In genomic region chr6:87301277-87301676, GRCh38 we compare ENCODE assay signal across 2 cellular contexts. TPM values are rescaled to one million over a fixed set of nuclear protein-coding genes. Genes with fewer than 3 reads are reported as not detected.
"Had no signal": no experiment of that assay in that cellular context is flagged by ENCODE, and none has a peak within 500 bp of the region (broad histone marks: within the 10 kb centered on the region; RNA-seq: fewer than 3 reads in every experiment).

No MANE protein-coding gene starts in this region.

RNA-seq across cellular contexts. Expression of gene GJB7, which starts 27.8 kb away (rescaled TPM):
- total RNA-seq: G401, GM12878 had no signal
